ENCODE assay signal across 18 cellular contexts in genomic region chr4:173174184-173175156, GRCh38. TPM values are rescaled to one million over a fixed set of nuclear protein-coding genes. Genes with fewer than 3 reads are reported as not detected.
A peak's percentile ranks its signal among the peaks of the same experiment; 100 is the strongest.
DNase-seq lines count a peak whose midpoint lies in the region; ATAC-seq, FAIRE-seq and TF ChIP-seq lines count a peak whose summit lies in the region.
"Had no signal": no experiment of that assay in that cellular context is flagged by ENCODE, and none has a peak within 500 bp of the region (broad histone marks: within the 10 kb centered on the region; RNA-seq: fewer than 3 reads in every experiment).

No MANE protein-coding gene starts in this region.

- BruUV-seq in GM12878 (replicated peaks; lab: Mats Ljungman, UMichigan) = no TSS peak

- in situ Hi-C loops in GM12878 (cut with MboI) = no loop called here

- H2AFZ ChIP-seq in GM12878 (ENCODE audit: control insufficient read depth, low read depth, low read length) = no peak overlapping the region

- ATAC-seq in GM12878 (no peak), HG03108 (IDR thresholded peaks at IDR 0.05; ENCODE audit: unreplicated experiment) (no peak), HG03565 (IDR thresholded peaks at IDR 0.05; ENCODE audit: unreplicated experiment) (no peak)
- ATAC-seq: psoas muscle; stimulated activated memory B cell treated with anti-CD40 and anti-IgM and Interleukin-4, amounts not matched to agents 10 μg/mL and 1 μg/mL and 100 μg/mL, for 72 hours had no signal

- intact Hi-C loops in GM12878 (cut with micrococcal nuclease; ENCODE audit: unreplicated experiment) = no loop called here

- TF ChIP-seq RAD21 in GM12878 (IDR thresholded peaks at IDR 0.05; ENCODE audit: insufficient read depth, low read depth, low read length) = no peak

- TF ChIP-seq CTCF in HEK293 (tag by site-specific recombination; IDR thresholded peaks at IDR 0.05) = no peak
- TF ChIP-seq CTCF in GM12878 (IDR thresholded peaks at IDR 0.05 in 2 of 3, conservative IDR thresholded peaks at IDR 0.05 in 1 of 3; ENCODE audit: control insufficient read depth in 2 of 3, extremely low read depth in 1 of 3, insufficient read depth in 1 of 3, low read depth in 3 of 3, low read length in 3 of 3) = no peak
- no peak for TF ChIP-seq CTCF in neutrophil (IDR thresholded peaks at IDR 0.05)

- TF ChIP-seq POLR2A in GM12878 (IDR thresholded peaks at IDR 0.05; ENCODE audit: low read depth, low read length) = no peak

- SMC1A ChIA-PET in GM12878 (lab: Charles Lee; ENCODE audit: uncharacterized antibody, unreplicated experiment) = interaction anchor here (0.7 to 2.3 kb wide), 10 partner anchors 9 to 195 kb away, joined by 3 to 8 read pairs (median 4); no protein-coding TSS in a partner anchor

- H3K4me1 ChIP-seq in HEK293 (ENCODE audit: control insufficient read depth, insufficient read depth, low read length) (peaks cover 18% of the 10 kb centered on the region), GM12878 (ENCODE audit: control insufficient read depth, insufficient read depth, low read length) (peaks cover 11% of the 10 kb centered on the region), neutrophil (ENCODE audit: control insufficient read depth in 1 of 2, insufficient read depth in 1 of 2, low read depth in 1 of 2, low read length in 1 of 2) (peaks cover 59 to 71% of the 10 kb centered on the region in 2 experiments)
- H3K4me1 ChIP-seq: psoas muscle had no signal

- CTCF ChIA-PET in HEK293 (lab: Yijun Ruan, JAX) (no interaction called here), GM12878 (lab: Yijun Ruan, JAX) (interaction anchor here (0.6 to 2.6 kb wide), 12 partner anchors 8 to 161 kb away, joined by 3 to 19 read pairs (median 4); no protein-coding TSS in a partner anchor)

- no peak for FAIRE-seq in GM12878 (lab: Jason Lieb, UNC)
- FAIRE-seq: colon had no signal

- H3K4me3 ChIP-seq in HEK293 (ENCODE audit: low read depth, low read length) = no peak overlapping the region
- no peak overlapping the region; the same call in 1 of the 2 replicates for H3K4me3 ChIP-seq in GM12878
- no peak overlapping the region for H3K4me3 ChIP-seq in neutrophil (ENCODE audit: low read depth in 1 of 2, low read length in 1 of 2)
- H3K4me3 ChIP-seq: psoas muscle, tibial nerve had no signal

- H3K27ac ChIP-seq in HEK293 (ENCODE audit: extremely low read depth, low read depth, low read length) = no peak overlapping the region
- H3K27ac ChIP-seq in GM12878 (ENCODE audit: control insufficient read depth, insufficient read depth) = no peak overlapping the region
- peak overlapping the region; percentile 66 for H3K27ac ChIP-seq in neutrophil
- H3K27ac ChIP-seq: psoas muscle, tibial nerve had no signal

- no peaks in the 10 kb centered on the region for H3K9me3 ChIP-seq in HEK293 (ENCODE audit: control insufficient read depth, insufficient read depth, low read depth, low read length)
- H3K9me3 ChIP-seq in GM12878 (replicated peaks; ENCODE audit: control insufficient read depth, insufficient read depth, low read length) = no peaks in the 10 kb centered on the region
- no peaks in the 10 kb centered on the region for H3K9me3 ChIP-seq in neutrophil
- H3K9me3 ChIP-seq: psoas muscle, tibial nerve had no signal

- H3K79me2 ChIP-seq in GM12878 (ENCODE audit: control insufficient read depth, insufficient read depth, low read length) = peaks cover 83% of the 10 kb centered on the region

- H3K4me2 ChIP-seq in GM12878 (ENCODE audit: control insufficient read depth, insufficient read depth) = peak overlapping the region; percentile 15

- H4K20me1 ChIP-seq in GM12878 (ENCODE audit: control insufficient read depth, insufficient read depth) = no peaks in the 10 kb centered on the region

- 68% methylated on average over 5 of the region's 5 CpGs for WGBS in GM12878 (ENCODE audit: insufficient coverage, insufficient replicate concordance, low lambda C conversion rate, missing lambda C conversion rate)

- RAD21 ChIA-PET in GM12878 (lab: Charles Lee; ENCODE audit: unreplicated experiment) = interaction anchor here (0.7 to 2.3 kb wide), 6 partner anchors 72 to 193 kb away, joined by 3 to 8 read pairs (median 4); no protein-coding TSS in a partner anchor

- H3K27me3 ChIP-seq in GM12878 (replicated peaks in 1 of 2; ENCODE audit: control insufficient read depth in 2 of 2, insufficient read depth in 2 of 2, low read length in 1 of 2) (no peaks in the 10 kb centered on the region), neutrophil (no peaks in the 10 kb centered on the region)
- H3K27me3 ChIP-seq: tibial nerve had no signal

- H3K36me3 ChIP-seq in HEK293 (ENCODE audit: control insufficient read depth in 2 of 2, insufficient read depth in 1 of 2, low read length in 2 of 2) = no peaks in the 10 kb centered on the region
- no peaks in the 10 kb centered on the region for H3K36me3 ChIP-seq in GM12878 (ENCODE audit: control insufficient read depth in 2 of 2, insufficient read depth in 2 of 2, low read length in 1 of 2)
- H3K36me3 ChIP-seq in neutrophil = no peaks in the 10 kb centered on the region
- H3K36me3 ChIP-seq: tibial nerve had no signal

- H3K9ac ChIP-seq in GM12878 (ENCODE audit: control insufficient read depth, insufficient read depth, low read length) = no peak overlapping the region

- no peak for TF ChIP-seq EP300 in GM12878 (IDR thresholded peaks at IDR 0.05; ENCODE audit: borderline replicate concordance in 1 of 2, control insufficient read depth in 1 of 2, low read depth in 2 of 2, low read length in 2 of 2)

- DNase-seq in NOMO-1 treated with dmso at 0.1 percent for 144 hours (lab: John Stamatoyannopoulos, UW; ENCODE audit: unreplicated experiment) (peak; percentile 38), GM12878 (ENCODE audit: low read depth, low spot score) (no peak), NCI-H1417 (lab: John Stamatoyannopoulos, UW) (no peak)
- DNase-seq: aorta; CD4-positive, CD25-positive, alpha-beta regulatory T cell; DMS53; Kasumi-1; NCI-H187; nephron progenitor cell; psoas muscle; SW 1271 had no signal

- POLR2A ChIA-PET in HEK293 (lab: Yijun Ruan, JAX) = interaction anchor here (0.5 to 1.5 kb wide), 2 partner anchors 160 to 195 kb away, joined by 5 to 12 read pairs; partner anchors contain the start of gene HMGB2
- POLR2A ChIA-PET in GM12878 (lab: Charles Lee) = interaction anchor here (0.6 to 1.2 kb wide), 4 partner anchors 8 to 413 kb away, joined by 3 to 4 read pairs (median 3); partner anchors contain the start of gene SAP30

TF ChIP-seq in HEK293, 187 proteins besides CTCF, POLR2A, EP300 and RAD21:
- TF ChIP-seq OSR2 (tag by site-specific recombination; IDR thresholded peaks at IDR 0.05) = peak; percentile 75
- no peak for TF ChIP-seq ZBTB48 (tag by site-specific recombination; IDR thresholded peaks at IDR 0.05)
TF ChIP-seq in HEK293: peak in this region for 1.

TF ChIP-seq in GM12878, 131 proteins besides CTCF, POLR2A, EP300 and RAD21:
- TF ChIP-seq CREB1 (IDR thresholded peaks at IDR 0.05; ENCODE audit: low read depth) (no peak), HCFC1 (IDR thresholded peaks at IDR 0.05; ENCODE audit: low read length) (no peak), SMAD1 (IDR thresholded peaks at IDR 0.05; ENCODE audit: low read depth, partially characterized antibody) (no peak), BMI1 (IDR thresholded peaks at IDR 0.05; ENCODE audit: borderline replicate concordance) (no peak), PAX5 (IDR thresholded peaks at IDR 0.05; ENCODE audit: borderline replicate concordance, low read depth, low read length) (no peak), MEF2B (IDR thresholded peaks at IDR 0.05; ENCODE audit: partially characterized antibody, poor library complexity, severe bottlenecking) (no peak), ETV6 (conservative IDR thresholded peaks at IDR 0.05 in 1 of 2, IDR thresholded peaks at IDR 0.05 in 1 of 2; ENCODE audit: borderline replicate concordance in 1 of 2, low read depth in 1 of 2) (no peak)

RNA-seq across cellular contexts. Expression of gene GALNT7, which starts 5.9 kb away (rescaled TPM):
- 74.9 and 78.4 TPM in 2 replicates for total RNA-seq in GM12878 (2013; cell fraction: nucleolus; rRNA removed)
- total RNA-seq in GM12878 (2014; rRNA removed) (19.1 and 26.5 TPM in 2 replicates), GM12878 (2014; rRNA removed; fragmentation: Illumina TruSeq; extraction: Trizol) (31.7 and 33.2 TPM in 2 replicates), GM12878 (2021) (30.3 and 32.4 TPM in 2 replicates)
- 7.9 TPM for polyA plus RNA-seq in GM12878 (2011; ENCODE audit: low read depth)
- polyA plus RNA-seq in GM12878 (2011; rRNA removed) (32.2 and 47.5 TPM in 2 replicates), GM12878 (2014; fragmentation: Illumina TruSeq; extraction: Trizol) (31.1 and 42.1 TPM in 2 replicates), GM12878 (2014; fragmentation: Nextera tagmentation; extraction: Ambion mirVana) (10 to 100 TPM; 14.2 to 14.8 TPM), GM12878 (2014; rRNA removed) (16.8 and 20.8 TPM in 2 replicates), GM12878 (2016; fragmentation: Nextera tagmentation; extraction: Ambion mirVana) (10 to 100 TPM; 27.6 to 33.0 TPM)
- polyA plus RNA-seq in GM12878 (2011; cell fraction: cytosol; rRNA removed) = 10.6 and 11.0 TPM in 2 replicates
- polyA plus RNA-seq in GM12878 (2011; cell fraction: nucleus; rRNA removed) = 31.9 and 33.0 TPM in 2 replicates
- polyA plus RNA-seq in GM12878 (2012) = 11.3 and 14.8 TPM in 2 replicates
- polyA minus RNA-seq in GM12878 (2011; rRNA and poly(A)+ RNA removed) = 28.1 and 41.5 TPM in 2 replicates
- polyA minus RNA-seq in GM12878 (2011; cell fraction: cytosol; rRNA and poly(A)+ RNA removed) = 13.7 and 18.7 TPM in 2 replicates
- 21.0 and 45.9 TPM in 2 replicates for polyA minus RNA-seq in GM12878 (2011; cell fraction: nucleus; rRNA and poly(A)+ RNA removed)
